ENCODE assay signal across 1 cellular context in the genomic region with DNA sequence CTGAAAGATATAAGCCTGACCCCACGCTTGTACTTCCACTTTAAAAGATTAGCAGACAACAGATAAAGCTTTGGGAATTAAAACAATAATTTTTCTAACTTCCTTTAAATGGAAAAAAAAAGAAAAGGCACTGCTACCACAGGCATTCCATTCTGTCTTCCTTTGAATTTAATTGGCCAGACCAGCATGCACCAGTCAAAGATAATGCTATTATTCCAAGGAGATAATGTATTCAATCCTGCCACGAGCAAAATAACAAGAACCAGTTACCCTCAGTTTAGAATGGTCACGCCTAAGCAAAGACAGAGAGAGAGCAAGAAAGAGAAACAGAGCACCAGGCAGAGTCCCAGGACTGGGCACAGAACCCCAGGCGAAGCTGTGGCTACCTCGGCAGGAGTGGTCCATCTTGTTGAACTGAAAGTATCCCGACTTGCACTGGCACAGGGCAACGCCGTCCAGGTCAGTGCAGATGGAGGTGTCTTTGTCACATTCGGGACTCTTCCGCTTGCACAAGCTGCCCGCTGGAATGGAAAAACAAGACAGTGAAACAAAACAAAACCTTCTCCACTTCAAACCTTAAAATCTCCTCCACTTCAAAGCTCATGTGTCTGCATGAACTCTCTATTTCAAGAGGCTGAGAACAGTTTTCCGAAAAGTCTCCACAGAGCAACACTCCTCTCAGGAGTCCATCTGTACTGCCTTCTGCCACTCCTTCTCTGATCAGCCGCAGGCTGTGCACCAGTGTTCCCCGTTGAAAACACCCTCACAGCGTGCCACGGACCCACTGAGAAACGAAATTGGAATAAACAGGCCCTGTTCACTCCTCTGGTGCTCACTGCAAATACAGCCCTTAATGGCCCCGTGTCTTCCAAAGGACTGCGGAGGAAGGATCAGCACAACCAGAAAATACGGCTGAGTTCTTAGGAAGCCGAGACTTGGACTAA.
TF ChIP-seq lines count a peak whose summit lies in the region.

No MANE protein-coding gene starts in this region.

TF ChIP-seq in WTC11, 78 proteins besides CTCF, POLR2A, EP300 and RAD21:
- TF ChIP-seq PRRX2 (CRISPR knock-in tag; IDR thresholded peaks at IDR 0.05) (no peak), ZNF263 (CRISPR knock-in tag; IDR thresholded peaks at IDR 0.05; ENCODE audit: low read depth) (no peak), EMX1 (CRISPR knock-in tag; IDR thresholded peaks at IDR 0.05) (no peak), NFE2L1 (CRISPR knock-in tag; IDR thresholded peaks at IDR 0.05) (no peak)
- TF ChIP-seq, protein P1, sequence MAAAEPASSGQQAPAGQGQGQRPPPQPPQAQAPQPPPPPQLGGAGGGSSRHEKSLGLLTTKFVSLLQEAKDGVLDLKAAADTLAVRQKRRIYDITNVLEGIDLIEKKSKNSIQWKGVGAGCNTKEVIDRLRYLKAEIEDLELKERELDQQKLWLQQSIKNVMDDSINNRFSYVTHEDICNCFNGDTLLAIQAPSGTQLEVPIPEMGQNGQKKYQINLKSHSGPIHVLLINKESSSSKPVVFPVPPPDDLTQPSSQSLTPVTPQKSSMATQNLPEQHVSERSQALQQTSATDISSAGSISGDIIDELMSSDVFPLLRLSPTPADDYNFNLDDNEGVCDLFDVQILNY (CRISPR knock-in tag; IDR thresholded peaks at IDR 0.05), result no peak
- TF ChIP-seq, protein P2, sequence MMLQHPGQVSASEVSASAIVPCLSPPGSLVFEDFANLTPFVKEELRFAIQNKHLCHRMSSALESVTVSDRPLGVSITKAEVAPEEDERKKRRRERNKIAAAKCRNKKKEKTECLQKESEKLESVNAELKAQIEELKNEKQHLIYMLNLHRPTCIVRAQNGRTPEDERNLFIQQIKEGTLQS (CRISPR knock-in tag; conservative IDR thresholded peaks at IDR 0.05), result no peak
